Comparison of ENCODE assay signal across 9 cellular contexts in the genomic region with DNA sequence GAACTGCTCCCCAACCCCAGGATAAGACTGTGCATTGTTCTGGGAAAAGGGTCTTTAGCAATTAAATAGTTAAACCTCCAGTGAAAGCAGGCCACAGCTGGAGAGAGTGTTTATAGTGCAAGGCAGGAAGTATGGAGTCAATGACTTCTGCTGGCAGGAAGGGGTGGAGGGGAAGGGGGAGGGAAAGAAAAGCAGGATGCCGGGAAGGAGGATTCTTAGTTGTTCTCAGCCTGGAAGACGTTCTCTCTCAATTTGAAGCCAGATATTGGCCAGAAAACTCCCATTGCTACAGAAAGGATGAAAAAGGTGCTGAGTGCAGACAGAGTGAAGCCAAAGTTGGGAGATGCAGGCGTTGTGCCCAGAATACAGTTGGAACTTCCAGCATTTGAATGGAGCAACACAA. TPM values are rescaled to one million over a fixed set of nuclear protein-coding genes. Genes with fewer than 3 reads are reported as not detected.
DNase-seq lines count a peak whose midpoint lies in the region; ATAC-seq, FAIRE-seq and TF ChIP-seq lines count a peak whose summit lies in the region.
"Had no signal": no experiment of that assay in that cellular context is flagged by ENCODE, and none has a peak within 500 bp of the region (broad histone marks: within the 10 kb centered on the region; RNA-seq: fewer than 3 reads in every experiment).

No MANE protein-coding gene starts in this region.

- peak overlapping the region; percentile 84 for H3K27ac ChIP-seq in GM23248
- peak overlapping the region in 3 of 4 donors; percentile 17 to 63 (median 57) for H3K27ac ChIP-seq in Peyer's patch
- H3K27ac ChIP-seq in gastroesophageal sphincter, result peak overlapping the region; percentile 73 to 80 (median 76)
- peak overlapping the region in 1 of 4 donors; percentile 23 for H3K27ac ChIP-seq in pancreas
- peak overlapping the region in 1 of 2 donors; percentile 21 for H3K27ac ChIP-seq in kidney (ENCODE audit: low read depth in 2 of 2, low read length in 2 of 2)
- H3K27ac ChIP-seq: HL-60 had no signal

- in situ Hi-C loops in GM23248 (cut with MboI), result no loop called here

- H3K79me2 ChIP-seq in GM23248 (ENCODE audit: insufficient read depth), result no peaks in the 10 kb centered on the region

- H3K9ac ChIP-seq in GM23248 (peak overlapping the region; percentile 76), kidney (ENCODE audit: low read length in 2 of 2) (no peak overlapping the region)

- H2AFZ ChIP-seq in GM23248, result peak overlapping the region; percentile 96

- H3K9me3 ChIP-seq in GM23248 (ENCODE audit: low read depth) (no peaks in the 10 kb centered on the region), Peyer's patch (no peaks in the 10 kb centered on the region), gastroesophageal sphincter (no peaks in the 10 kb centered on the region), pancreas (no peaks in the 10 kb centered on the region), kidney (ENCODE audit: control insufficient read depth in 1 of 2, low read length in 2 of 2) (no peaks in the 10 kb centered on the region)

- TF ChIP-seq CTCF in Peyer's patch (IDR thresholded peaks at IDR 0.05) (no peak), gastroesophageal sphincter (IDR thresholded peaks at IDR 0.05) (no peak), pancreas (IDR thresholded peaks at IDR 0.05) (no peak), kidney (IDR thresholded peaks at IDR 0.05; ENCODE audit: borderline replicate concordance, extremely low read depth, insufficient read depth) (no peak)

- H3K4me1 ChIP-seq in GM23248 (ENCODE audit: insufficient read depth), result peaks cover 12% of the 10 kb centered on the region
- H3K4me1 ChIP-seq in Peyer's patch, result peaks cover 0 to 13% (median 0%) of the 10 kb centered on the region in 4 donors
- peaks cover 7 to 37% (median 15%) of the 10 kb centered on the region in 3 donors for H3K4me1 ChIP-seq in gastroesophageal sphincter
- H3K4me1 ChIP-seq in pancreas, result no peaks in the 10 kb centered on the region
- H3K4me1 ChIP-seq in kidney (ENCODE audit: control insufficient read depth in 1 of 2, insufficient read depth in 1 of 2, low read depth in 1 of 2, low read length in 2 of 2), result no peaks in the 10 kb centered on the region

- no peak for TF ChIP-seq EP300 in gastroesophageal sphincter (IDR thresholded peaks at IDR 0.05)

- H3K4me2 ChIP-seq in GM23248 (ENCODE audit: unreplicated experiment), result peak overlapping the region; percentile 86

- H3K27me3 ChIP-seq in GM23248 (replicated peaks; ENCODE audit: insufficient read depth) (no peaks in the 10 kb centered on the region), Peyer's patch (no peaks in the 10 kb centered on the region), gastroesophageal sphincter (no peaks in the 10 kb centered on the region), pancreas (peaks cover 0 to 5% (median 0%) of the 10 kb centered on the region in 4 donors)

- DNase-seq in GM23248, result peak; percentile 77
- peak in 1 of 3 donors; percentile 46 for DNase-seq in Peyer's patch
- DNase-seq in pancreas, result peak in 2 of 6 donors; percentile 5 to 9
- no peak for DNase-seq in activated CD8-positive, alpha-beta memory T cell treated with anti-CD3 and anti-CD28 coated beads, Interleukin-2, amount 50 U/mL, for 4 hours
- DNase-seq in GM19240 (ENCODE audit: insufficient read length, low spot score), result no peak
- no peak for DNase-seq in germinal center (ENCODE audit: low spot score)
- DNase-seq in kidney, result no peak

- H3K36me3 ChIP-seq in GM23248 (ENCODE audit: low read depth), result no peaks in the 10 kb centered on the region
- H3K36me3 ChIP-seq in Peyer's patch, result no peaks in the 10 kb centered on the region
- H3K36me3 ChIP-seq in gastroesophageal sphincter, result no peaks in the 10 kb centered on the region
- H3K36me3 ChIP-seq in pancreas, result no peaks in the 10 kb centered on the region
- H3K36me3 ChIP-seq in kidney (ENCODE audit: control insufficient read depth in 1 of 2, insufficient read depth in 2 of 2, low read length in 2 of 2), result no peaks in the 10 kb centered on the region

- H3K4me3 ChIP-seq in GM23248 (peak overlapping the region; percentile 65), Peyer's patch (no peak overlapping the region), gastroesophageal sphincter (no peak overlapping the region), pancreas (no peak overlapping the region), kidney (ENCODE audit: low read length in 2 of 2) (peak overlapping the region in 1 of 2 donors; percentile 16)

- FAIRE-seq in pancreas (lab: Jason Lieb, UNC) (no peak), kidney (lab: Jason Lieb, UNC) (no peak)

- 0 out of 2 replicates have a peak, but pooled peaks cover 16% of the 10 kb centered on the region for H3F3A ChIP-seq in GM23248 (ENCODE audit: insufficient read depth)

- TF ChIP-seq POLR2A in Peyer's patch (IDR thresholded peaks at IDR 0.05) (no peak), gastroesophageal sphincter (IDR thresholded peaks at IDR 0.05) (no peak)

- no peaks in the 10 kb centered on the region for H3K9me2 ChIP-seq in GM23248 (ENCODE audit: insufficient read depth)

- ATAC-seq in gastroesophageal sphincter (peak; percentile 93), pancreas (peak in 3 of 4 donors; percentile 64 to 84 (median 67))

- intact Hi-C loops in pancreas (cut with DNase I), result no loop called here
- intact Hi-C loops in kidney (cut with DNase I), result no loop called here

- no peaks in the 10 kb centered on the region for H4K20me1 ChIP-seq in GM23248 (ENCODE audit: insufficient read depth)

- WGBS in GM23248 (ENCODE audit: low coverage in 1 of 2, low lambda C conversion rate in 2 of 2, missing lambda C conversion rate in 2 of 2), 2 experiments, result 1 to 7% methylated on average over 3 of the region's 3 CpGs
- 0% methylated on average over 3 of the region's 3 CpGs for WGBS in gastroesophageal sphincter (ENCODE audit: low coverage in 1 of 2), 2 donors
- 22 to 30% methylated on average over 3 of the region's 3 CpGs for WGBS in pancreas, 2 donors

RNA-seq across cellular contexts. Expression of a gene that starts 35.7 kb away (rescaled TPM):
- total RNA-seq in GM23248 (2014; rRNA removed; shearing (Covaris generic)), result 44.5 and 98.6 TPM in 2 replicates
- polyA plus RNA-seq in GM23248 (2016; fragmentation: Nextera tagmentation; extraction: Ambion mirVana) (82.9 and 93.5 TPM in 2 replicates), pancreas (10 to 100 TPM; 37.9 to 38.1 TPM), kidney (ENCODE audit: insufficient read depth, low read depth, low replicate concordance) (23.7 TPM)
- total RNA-seq in Peyer's patch (10 to 100 TPM; 35.7 to 59.4 (median 36.5) TPM), gastroesophageal sphincter (10 to 100 TPM; 26.1 to 33.5 (median 29.9) TPM), pancreas (10 to 100 TPM; 11.2 to 21.4 (median 16.3) TPM), kidney (40.7 TPM)
